Comparison of ENCODE assay signal across 24 cellular contexts in the genomic region with DNA sequence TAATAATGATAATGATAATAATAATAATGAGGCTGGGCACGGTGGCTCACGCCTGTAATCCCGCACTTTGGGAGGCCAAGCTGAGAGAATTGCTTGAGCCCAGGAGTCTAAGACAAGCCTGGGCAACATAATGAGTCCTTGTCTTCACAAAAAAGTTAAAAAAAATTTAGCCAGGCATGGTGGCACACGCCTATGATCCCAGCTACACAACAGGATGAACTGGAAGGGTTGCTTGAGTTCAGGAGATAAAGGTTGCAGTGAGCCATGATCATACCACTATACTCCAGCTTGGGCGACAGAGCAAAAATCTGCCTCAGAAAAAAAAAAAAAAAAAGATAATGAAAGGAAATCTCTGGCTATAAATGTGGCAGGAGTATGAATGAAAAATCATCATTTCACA.
"Had no signal": no experiment of that assay in that cellular context is flagged by ENCODE, and none has a peak within 500 bp of the region (broad histone marks: within the 10 kb centered on the region; RNA-seq: fewer than 3 reads in every experiment).

No MANE protein-coding gene starts in this region.

- ATAC-seq: K562, Panc1 had no signal

- H3K27ac Mint-ChIP-seq: IgD-negative memory B cell had no signal

- H3K4me2 ChIP-seq: KMS-11, SK-N-SH had no signal

- H3K4me3 Mint-ChIP-seq: IgD-negative memory B cell had no signal

- H3K9me3 ChIP-seq: SK-N-SH had no signal

- DNase-seq: Kasumi-1, MM.1S, NCI-H1048, NCI-H1105, NCI-H1417, NCI-H1436 treated with DMSO at 0.1 percent for 48 hours, NCI-H1694, NCI-H187 treated with DMSO at 0.1 percent for 48 hours, NCI-H2029 treated with DMSO at 0.1 percent for 48 hours, NCI-H2171 treated with DMSO at 0.1 percent for 48 hours, NCI-H345, NCI-H446 treated with DMSO at 0.1 percent for 48 hours, NCI-H510A treated with DMSO at 0.1 percent for 48 hours, NCI-H526, SHP77, SK-N-SH, SW 1271 had no signal

- H3K9me2 ChIP-seq: SK-N-SH had no signal

- FAIRE-seq: HTR-8/SVneo, K562 had no signal

- H3K27ac ChIP-seq: HL-60, KMS-11, RWPE1 had no signal

- H3K4me3 ChIP-seq: K562 had no signal
